ENCODE assay signal across 8 cellular contexts in genomic region chr20:59751075-59751711, GRCh38.
A peak's percentile ranks its signal among the peaks of the same experiment; 100 is the strongest.
DNase-seq lines count a peak whose midpoint lies in the region; ATAC-seq and TF ChIP-seq lines count a peak whose summit lies in the region.

No MANE protein-coding gene starts in this region.

- H3K79me2 ChIP-seq in trophoblast cell (ENCODE audit: control insufficient read depth, insufficient read depth, low read length, poor library complexity), result no peaks in the 10 kb centered on the region

- no peak overlapping the region for H4K91ac ChIP-seq in trophoblast cell (ENCODE audit: low read depth, low read length)

- peak; percentile 95 for TF ChIP-seq CTCF in GM20000 (IDR thresholded peaks at IDR 0.05; ENCODE audit: extremely low read depth, missing control alignments)
- TF ChIP-seq CTCF in foreskin fibroblast (IDR thresholded peaks at IDR 0.05; ENCODE audit: low read depth, low read length), result peak; percentile 91

- no peaks in the 10 kb centered on the region for H3K79me1 ChIP-seq in trophoblast cell (ENCODE audit: low read length)

- no peak overlapping the region for H2BK5ac ChIP-seq in trophoblast cell (ENCODE audit: low read depth, low read length, poor library complexity)

- H3K4me1 ChIP-seq in trophoblast cell (ENCODE audit: control insufficient read depth in 1 of 2, insufficient read depth in 2 of 2, low read length in 2 of 2), result no peaks in the 10 kb centered on the region

- no peaks in the 10 kb centered on the region for H3K27me3 ChIP-seq in trophoblast cell (ENCODE audit: insufficient read depth, low read length)

- H3K18ac ChIP-seq in trophoblast cell (ENCODE audit: low read length), result no peak overlapping the region

- H3K4me3 ChIP-seq in foreskin fibroblast (ENCODE audit: low read depth in 1 of 2, low read length in 2 of 2), result no peak overlapping the region
- no peak overlapping the region for H3K4me3 ChIP-seq in trophoblast cell (ENCODE audit: low read depth, low read length)

- H4K12ac ChIP-seq in trophoblast cell (ENCODE audit: low read depth, low read length), result no peak overlapping the region

- no peak overlapping the region for H3K23ac ChIP-seq in trophoblast cell (ENCODE audit: low read length)

- H2BK120ac ChIP-seq in trophoblast cell (ENCODE audit: insufficient read depth, low read length, poor library complexity), result no peak overlapping the region

- H3K14ac ChIP-seq in trophoblast cell (ENCODE audit: low read length), result no peak overlapping the region

- DNase-seq in NCI-H1417 (lab: John Stamatoyannopoulos, UW) (peak; percentile 60 to 79 (median 64)), NCI-H1417 treated with DMSO at 0.1 percent for 48 hours (lab: John Stamatoyannopoulos, UW) (no peak), GM20000 (ENCODE audit: low spot score) (peak; percentile 84), M059J (ENCODE audit: low read depth) (peak; percentile 44), foreskin fibroblast (peak; percentile 20 to 50), trophoblast cell (peak; percentile 52 to 68)
- DNase-seq in activated CD4-positive, alpha-beta T cell treated with anti-CD3 and anti-CD28 coated beads, Interleukin-2, amount 50 U/mL, for 48 hours, result peak; percentile 48 to 56

- no peak overlapping the region for H2AFZ ChIP-seq in trophoblast cell (ENCODE audit: insufficient read depth, low read length, poor library complexity)

- ATAC-seq in HG02938 (IDR thresholded peaks at IDR 0.05; ENCODE audit: unreplicated experiment), result no peak

- no peak overlapping the region for H2BK12ac ChIP-seq in trophoblast cell (ENCODE audit: low read length)

- no peak overlapping the region for H3K4ac ChIP-seq in trophoblast cell (ENCODE audit: low read depth, low read length)

- WGBS in trophoblast cell (ENCODE audit: extremely low coverage, insufficient coverage, insufficient read length), result no CpG with 5 or more reads among the region's 21 CpGs

- H3K36me3 ChIP-seq in trophoblast cell (ENCODE audit: control insufficient read depth in 1 of 2, insufficient read depth in 2 of 2, low read length in 2 of 2), result no peaks in the 10 kb centered on the region

- H4K8ac ChIP-seq in trophoblast cell (ENCODE audit: low read depth, low read length), result no peak overlapping the region

- no peak overlapping the region for H2AK5ac ChIP-seq in trophoblast cell (ENCODE audit: low read length)

- H3K4me2 ChIP-seq in trophoblast cell (ENCODE audit: low read length), result no peak overlapping the region

- H3K9ac ChIP-seq in trophoblast cell (ENCODE audit: low read length), result no peak overlapping the region

- H3K9me3 ChIP-seq in trophoblast cell (ENCODE audit: insufficient read depth, low read depth, low read length), result peaks cover 1% of the 10 kb centered on the region

- no peak overlapping the region for H3K27ac ChIP-seq in trophoblast cell (ENCODE audit: low read depth, low read length)
